In genomic region chr2:88692187-88692586, GRCh38 we compare ENCODE assay signal across 8 cellular contexts. TPM values are rescaled to one million over a fixed set of nuclear protein-coding genes. Genes with fewer than 3 reads are reported as not detected.
DNase-seq lines count a peak whose midpoint lies in the region; ATAC-seq lines count a peak whose summit lies in the region.

No MANE protein-coding gene starts in this region.

- no peaks in the 10 kb centered on the region for H3K4me1 ChIP-seq in iPS-18a (ENCODE audit: control insufficient read depth, low read depth, low read length)

- DNase-seq in activated gamma-delta T cell treated with Interleukin-2 at 50 U/mL for 16 hours (peak; percentile 13), activated gamma-delta T cell (lab: John Stamatoyannopoulos, UW) (no peak), RPMI7951 (ENCODE audit: low read depth) (peak; percentile 21), NCI-H510A (lab: John Stamatoyannopoulos, UW) (no peak)
- peak; percentile 42 for DNase-seq in activated naive CD8-positive, alpha-beta T cell treated with anti-CD3 and anti-CD28 coated beads, Interleukin-2, amount 50 U/mL, for 24 hours
- DNase-seq in stimulated activated CD4-positive, alpha-beta T cell treated with anti-CD3 and anti-CD28 coated beads, Interleukin-12 subunit alpha, Interleukin-12 subunit beta, amount 100 ng/mL, for 4 hours = peak; percentile 11

- no peaks in the 10 kb centered on the region for H3K9me3 ChIP-seq in iPS-18a (ENCODE audit: control insufficient read depth, low read depth, low read length)

- peaks cover 63% of the 10 kb centered on the region for H3K4me1 Mint-ChIP-seq in activated naive CD8-positive, alpha-beta T cell treated with anti-CD3 and anti-CD28 coated beads, Interleukin-2, amount 50 U/mL, for 24 hours

- no peaks in the 10 kb centered on the region for H3K27me3 Mint-ChIP-seq in activated naive CD8-positive, alpha-beta T cell treated with anti-CD3 and anti-CD28 coated beads, Interleukin-2, amount 50 U/mL, for 24 hours

- peaks cover under 1% of the 10 kb centered on the region for H3K9me3 Mint-ChIP-seq in activated naive CD8-positive, alpha-beta T cell treated with anti-CD3 and anti-CD28 coated beads, Interleukin-2, amount 50 U/mL, for 24 hours

- peaks cover 10% of the 10 kb centered on the region for H3K36me3 Mint-ChIP-seq in activated naive CD8-positive, alpha-beta T cell treated with anti-CD3 and anti-CD28 coated beads, Interleukin-2, amount 50 U/mL, for 24 hours (ENCODE audit: low read depth)

- H3K9ac ChIP-seq in iPS-18a (ENCODE audit: low read length) = peak overlapping the region; percentile 74

- H3K4me3 Mint-ChIP-seq in activated naive CD8-positive, alpha-beta T cell treated with anti-CD3 and anti-CD28 coated beads, Interleukin-2, amount 50 U/mL, for 24 hours = peak overlapping the region; percentile 98

- no peak overlapping the region for H3K27ac ChIP-seq in iPS-18a (ENCODE audit: low read length)

- peak overlapping the region; percentile 89 for H3K27ac Mint-ChIP-seq in activated naive CD8-positive, alpha-beta T cell treated with anti-CD3 and anti-CD28 coated beads, Interleukin-2, amount 50 U/mL, for 24 hours

- peak overlapping the region; percentile 76 for H3K4me3 ChIP-seq in iPS-18a (ENCODE audit: low read length)

- peaks cover 5% of the 10 kb centered on the region for H3K27me3 ChIP-seq in iPS-18a (ENCODE audit: control insufficient read depth, insufficient read depth, low read length)

- H3K36me3 ChIP-seq in iPS-18a (ENCODE audit: control insufficient read depth, low read depth, low read length) = no peaks in the 10 kb centered on the region

- no peak for ATAC-seq in activated naive CD8-positive, alpha-beta T cell treated with anti-CD3 and anti-CD28 coated beads, Interleukin-2, amount 50 U/mL, for 24 hours
- no peak for ATAC-seq in HG03520 (IDR thresholded peaks at IDR 0.05; ENCODE audit: unreplicated experiment)

RNA-seq across cellular contexts. Expression of gene RPIA, which starts 0.7 kb away (rescaled TPM):
- total RNA-seq in RPMI7951 (2014; rRNA removed; shearing (Covaris generic)) = 6.8 and 10.3 TPM in 2 replicates

Comparison
In these comparisons a context has a peak if more than half of its experiments do, and no peak if none do; other contexts are left out.
1. DNase-seq: peak in activated gamma-delta T cell treated with Interleukin-2 at 50 U/mL for 16 hours (single experiment), RPMI7951 (single experiment), activated naive CD8-positive, alpha-beta T cell treated with anti-CD3 and anti-CD28 coated beads, Interleukin-2, amount 50 U/mL, for 24 hours (single experiment) and stimulated activated CD4-positive, alpha-beta T cell treated with anti-CD3 and anti-CD28 coated beads, Interleukin-12 subunit alpha, Interleukin-12 subunit beta, amount 100 ng/mL, for 4 hours (single experiment); none in activated gamma-delta T cell (single experiment) and NCI-H510A (single experiment).